In the genomic region with DNA sequence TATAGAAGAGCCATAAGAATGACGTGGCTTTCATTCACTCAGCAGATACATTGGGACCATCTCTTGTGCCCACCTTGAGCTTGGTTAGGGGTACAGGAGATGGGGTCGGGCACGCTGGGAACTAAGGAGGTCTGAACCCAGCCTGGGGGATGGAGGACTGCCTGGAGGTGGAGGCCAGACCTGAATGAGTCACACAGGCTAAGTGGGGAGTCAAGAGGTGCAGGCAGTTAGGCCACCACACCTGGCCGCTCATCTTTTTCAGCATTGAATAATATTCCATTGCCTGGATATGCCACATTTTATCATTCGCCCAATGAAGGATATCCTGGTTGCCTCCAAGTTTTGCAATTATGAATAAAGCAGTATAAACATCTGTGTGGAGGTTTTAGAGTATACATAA, we compare ENCODE assay signal across 2 cellular contexts.
TF ChIP-seq lines count a peak whose summit lies in the region.

No MANE protein-coding gene starts in this region.

TF ChIP-seq in SK-N-SH treated with all-trans-retinoic acid at 6 μM for 48 hours, 23 proteins besides CTCF, POLR2A, EP300 and RAD21 (continued from another document):
- TF ChIP-seq, protein P1, sequence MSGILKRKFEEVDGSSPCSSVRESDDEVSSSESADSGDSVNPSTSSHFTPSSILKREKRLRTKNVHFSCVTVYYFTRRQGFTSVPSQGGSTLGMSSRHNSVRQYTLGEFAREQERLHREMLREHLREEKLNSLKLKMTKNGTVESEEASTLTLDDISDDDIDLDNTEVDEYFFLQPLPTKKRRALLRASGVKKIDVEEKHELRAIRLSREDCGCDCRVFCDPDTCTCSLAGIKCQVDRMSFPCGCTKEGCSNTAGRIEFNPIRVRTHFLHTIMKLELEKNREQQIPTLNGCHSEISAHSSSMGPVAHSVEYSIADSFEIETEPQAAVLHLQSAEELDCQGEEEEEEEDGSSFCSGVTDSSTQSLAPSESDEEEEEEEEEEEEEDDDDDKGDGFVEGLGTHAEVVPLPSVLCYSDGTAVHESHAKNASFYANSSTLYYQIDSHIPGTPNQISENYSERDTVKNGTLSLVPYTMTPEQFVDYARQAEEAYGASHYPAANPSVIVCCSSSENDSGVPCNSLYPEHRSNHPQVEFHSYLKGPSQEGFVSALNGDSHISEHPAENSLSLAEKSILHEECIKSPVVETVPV (CRISPR knock-in tag; IDR thresholded peaks at IDR 0.05) = no peak
- TF ChIP-seq ZNF8 (CRISPR knock-in tag; IDR thresholded peaks at IDR 0.05) (peak; percentile 58; the same call in 1 of the 2 replicates), ZNF565 (CRISPR knock-in tag; conservative IDR thresholded peaks at IDR 0.05; ENCODE audit: low read depth) (no peak), ZC3H10 (CRISPR knock-in tag; IDR thresholded peaks at IDR 0.05) (no peak), GLIS3 (CRISPR knock-in tag; IDR thresholded peaks at IDR 0.05) (no peak)
TF ChIP-seq in SK-N-SH treated with all-trans-retinoic acid at 6 μM for 48 hours: peak in this region for 1.

TF ChIP-seq in SK-N-SH, 30 proteins besides CTCF, POLR2A, EP300 and RAD21 (continued from another document):
- TF ChIP-seq POLR2AphosphoS5 (IDR thresholded peaks at IDR 0.05; ENCODE audit: low read depth, low read length) (no peak), GABPA (IDR thresholded peaks at IDR 0.05; ENCODE audit: low read depth) (no peak)
TF ChIP-seq in SK-N-SH: peak in this region for 0.
